ENCODE assay signal across 8 cellular contexts in the genomic region with DNA sequence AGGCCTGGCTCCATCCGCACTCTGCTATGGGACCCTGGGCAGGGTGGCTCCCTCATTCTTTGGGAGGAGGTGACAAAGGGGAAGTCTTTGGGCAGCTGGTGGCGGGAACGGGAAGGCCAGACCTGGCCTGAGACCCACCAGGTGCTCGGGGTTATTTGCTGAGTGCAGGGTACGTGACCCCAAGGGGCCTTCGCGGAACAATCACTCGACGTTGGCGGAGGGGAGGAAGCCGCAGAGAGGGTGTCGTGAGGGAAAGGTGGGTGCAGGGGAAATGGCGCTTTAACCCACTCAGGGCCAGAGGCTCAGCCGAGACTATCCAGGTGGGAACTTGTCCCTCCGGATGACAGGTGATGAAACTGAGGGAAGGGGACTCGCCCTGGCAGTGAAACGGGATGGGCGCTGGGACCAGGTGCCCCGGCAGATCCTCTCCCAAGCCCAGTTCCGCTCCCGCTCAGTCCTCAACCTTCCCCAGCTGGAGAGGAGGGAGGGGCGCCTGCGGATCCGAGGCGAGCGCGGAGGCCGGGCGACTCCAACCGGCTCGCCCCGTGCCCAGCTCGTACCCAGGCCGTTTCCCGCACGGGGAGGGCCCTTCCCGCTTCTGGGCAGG. TPM values are rescaled to one million over a fixed set of nuclear protein-coding genes. Genes with fewer than 3 reads are reported as not detected.
A peak's percentile ranks its signal among the peaks of the same experiment; 100 is the strongest.
DNase-seq lines count a peak whose midpoint lies in the region; ATAC-seq, FAIRE-seq and TF ChIP-seq lines count a peak whose summit lies in the region.

No MANE protein-coding gene starts in this region.

- WGBS in pancreas, 2 donors: 28 to 32% methylated on average over 27 to 37 of the region's 37 CpGs

- H3K4me3 ChIP-seq in RWPE2 (ENCODE audit: severe bottlenecking) (peak overlapping the region; percentile 99), fibroblast of the aortic adventitia (ENCODE audit: low read depth, low read length) (peak overlapping the region; percentile 75), pancreas (peak overlapping the region; percentile 44 to 57 (median 52))

- H3K9me3 ChIP-seq in RWPE2 (ENCODE audit: severe bottlenecking) (no peaks in the 10 kb centered on the region), pancreas (no peaks in the 10 kb centered on the region)

- ATAC-seq in RWPE2 (ENCODE audit: low read depth) (peak; percentile 65), pancreas (peak in 3 of 4 donors; percentile 22 to 43 (median 41))
- ATAC-seq in activated CD4-positive, CD25-positive, alpha-beta regulatory T cell treated with anti-CD3 and anti-CD28 coated beads, Interleukin-2, amount 50 U/mL, for 24 hours: no peak

- H3K4me1 ChIP-seq in RWPE2 (ENCODE audit: insufficient read depth, poor library complexity, severe bottlenecking): peaks cover 7% of the 10 kb centered on the region
- no peaks in the 10 kb centered on the region for H3K4me1 ChIP-seq in pancreas

- H3K27ac ChIP-seq in RWPE2 (ENCODE audit: poor library complexity, severe bottlenecking) (peak overlapping the region; percentile 3), pancreas (peak overlapping the region in 1 of 4 donors; percentile 34)

- DNase-seq in Daoy (ENCODE audit: low read depth) (peak; percentile 39), RWPE2 (ENCODE audit: low spot score) (no peak), fibroblast of the aortic adventitia (ENCODE audit: low read depth) (no peak), pancreas (peak in 1 of 6 donors; percentile 55), GM10266 (ENCODE audit: extremely low spot score) (no peak), posterior cingulate gyrus (no peak)
- DNase-seq in activated CD4-positive, CD25-positive, alpha-beta regulatory T cell (lab: John Stamatoyannopoulos, UW): no peak

- TF ChIP-seq CTCF in RWPE2 (IDR thresholded peaks at IDR 0.05; ENCODE audit: poor library complexity, severe bottlenecking): no peak
- TF ChIP-seq CTCF in fibroblast of the aortic adventitia (IDR thresholded peaks at IDR 0.05; ENCODE audit: insufficient read depth, low read length): no peak
- TF ChIP-seq CTCF in pancreas (IDR thresholded peaks at IDR 0.05): no peak
- no peak for TF ChIP-seq CTCF in GM10266 (IDR thresholded peaks at IDR 0.05; ENCODE audit: control insufficient read depth, insufficient read depth, low read depth, missing control alignments)

- intact Hi-C loops in pancreas (cut with DNase I) (no loop called here), posterior cingulate gyrus (cut with DNase I) (no loop called here)

- H3K27me3 ChIP-seq in RWPE2 (ENCODE audit: insufficient read depth, poor library complexity, severe bottlenecking) (no peaks in the 10 kb centered on the region), pancreas (no peaks in the 10 kb centered on the region)

- no peak for FAIRE-seq in pancreas (lab: Jason Lieb, UNC)

- H3K36me3 ChIP-seq in RWPE2 (ENCODE audit: low read depth) (peaks cover 11% of the 10 kb centered on the region; the same call in 1 of the 2 replicates), pancreas (no peaks in the 10 kb centered on the region)

RNA-seq across cellular contexts. Expression of a gene that starts 0.9 kb away (rescaled TPM):
- total RNA-seq in Daoy (2014; rRNA removed; shearing (Covaris generic)): 3.5 and 5.6 TPM in 2 replicates
- total RNA-seq in fibroblast of the aortic adventitia (ENCODE audit: low replicate concordance) (18.2 and 22.2 TPM in 2 replicates), pancreas (1 to 10 TPM; 2.7 to 8.6 (median 3.4) TPM)
- 10 to 100 TPM in 1 of 2 donors, 1 to 10 TPM in 1; 7.1 to 13.2 TPM for polyA plus RNA-seq in pancreas

Comparison
In these comparisons a context has a peak if more than half of its experiments do, and no peak if none do; other contexts are left out.
1. ATAC-seq: peak in RWPE2 (single experiment) and pancreas (3 of 4); none in activated CD4-positive, CD25-positive, alpha-beta regulatory T cell treated with anti-CD3 and anti-CD28 coated beads, Interleukin-2, amount 50 U/mL, for 24 hours (0 of 2).
2. Peak in every context shown above with its lines, with median percentiles within 50 percentile points of each other: H3K4me3 ChIP-seq.